Comparison of ENCODE assay signal across 20 cellular contexts in the genomic region with DNA sequence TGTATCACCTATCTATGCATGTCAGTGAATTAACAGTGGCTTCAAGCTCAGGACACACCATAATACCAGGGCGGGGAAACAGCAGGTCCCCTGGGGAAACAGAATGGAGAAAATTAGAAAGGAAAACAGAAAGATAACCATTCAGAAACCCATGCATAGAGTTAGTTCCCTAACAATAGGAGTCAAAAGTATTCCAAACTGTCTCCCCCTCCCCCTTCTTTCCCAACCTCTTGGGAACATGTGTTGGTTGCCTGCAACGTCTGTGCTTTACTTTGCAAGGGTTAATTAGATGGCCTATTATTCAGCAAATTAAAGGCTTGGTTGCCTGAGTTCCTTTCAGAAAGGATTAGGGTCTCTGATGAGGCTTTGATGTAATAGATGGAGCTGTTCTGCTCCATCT.
DNase-seq lines count a peak whose midpoint lies in the region; ATAC-seq and TF ChIP-seq lines count a peak whose summit lies in the region.
"Had no signal": no experiment of that assay in that cellular context is flagged by ENCODE, and none has a peak within 500 bp of the region (broad histone marks: within the 10 kb centered on the region; RNA-seq: fewer than 3 reads in every experiment).

No MANE protein-coding gene starts in this region.

- DNase-seq in H9 (no peak), NCI-H2227 treated with DMSO at 0.1 percent for 48 hours (lab: John Stamatoyannopoulos, UW) (peak; percentile 83), psoas muscle (no peak)
- no peak for DNase-seq in activated CD8-positive, alpha-beta memory T cell treated with anti-CD3 and anti-CD28 coated beads, Interleukin-2, amount 50 U/mL, for 4 hours
- DNase-seq: activated gamma-delta T cell, colonic mucosa, DMS79, immature natural killer cell, lower lobe of right lung, MG63, NCI-H446, Peyer's patch had no signal

- no peaks in the 10 kb centered on the region for H3K27me3 ChIP-seq in BLaER1 treated with 17β-estradiol and CSF1 and Interleukin-3, amounts not matched to agents 10 nM and 100 nM
- no peaks in the 10 kb centered on the region for H3K27me3 ChIP-seq in H9 (ENCODE audit: insufficient read depth, low read length)
- no peaks in the 10 kb centered on the region for H3K27me3 ChIP-seq in psoas muscle (ENCODE audit: insufficient read depth in 3 of 3, low read length in 2 of 3)
- H3K27me3 ChIP-seq: colonic mucosa, Peyer's patch, right atrium auricular region had no signal

- H3K4me2 ChIP-seq in BLaER1 treated with 17β-estradiol and CSF1 and Interleukin-3, amounts not matched to agents 10 nM and 100 nM, result peak overlapping the region; percentile 37 to 64 (median 54)
- H3K4me2 ChIP-seq in H9 (ENCODE audit: insufficient read depth, insufficient read length, low read length), result no peak overlapping the region

- no peaks in the 10 kb centered on the region for H3K79me1 ChIP-seq in H9 (ENCODE audit: insufficient read depth, low read depth, low read length, poor library complexity, severe bottlenecking)

- H2BK15ac ChIP-seq in H9 (ENCODE audit: low read depth, low read length), result no peak overlapping the region

- H2BK20ac ChIP-seq in H9 (ENCODE audit: low read depth, low read length, poor library complexity, severe bottlenecking), result no peak overlapping the region

- no peaks in the 10 kb centered on the region for H3K23me2 ChIP-seq in H9 (ENCODE audit: insufficient read length, low read depth, low read length, poor library complexity, severe bottlenecking)

- intact Hi-C loops in psoas muscle (cut with DNase I), result no loop called here

- peak overlapping the region; percentile 0 to 15; a peak in 2 of 5 replicates for H3K4me3 Mint-ChIP-seq in H9
- H3K4me3 Mint-ChIP-seq in brain, result peak overlapping the region in 1 of 5 experiments; percentile 10
- H3K4me3 Mint-ChIP-seq: B cell, neural crest cell had no signal

- H3K56ac ChIP-seq in H9 (ENCODE audit: insufficient read length, low read depth, low read length), result no peak overlapping the region

- WGBS in H9 (ENCODE audit: extremely low coverage, insufficient read length, low lambda C conversion rate), result no CpG with 5 or more reads among the region's 2 CpGs
- 39 to 53% (median 42%) methylated on average over 2 of the region's 2 CpGs for WGBS in psoas muscle, 3 donors

- H3K4me3 ChIP-seq in BLaER1 treated with 17β-estradiol and CSF1 and Interleukin-3, amounts not matched to agents 10 nM and 100 nM, result no peak overlapping the region
- H3K4me3 ChIP-seq in psoas muscle, result no peak overlapping the region
- H3K4me3 ChIP-seq: colonic mucosa, lower lobe of right lung, MG63, Peyer's patch, right atrium auricular region, thoracic aorta had no signal

- no peak overlapping the region for H3K14ac ChIP-seq in H9 (ENCODE audit: insufficient read depth, low read length)

- H3K18ac ChIP-seq in H9 (ENCODE audit: insufficient read length, low read depth, low read length), result no peak overlapping the region

- H2BK120ac ChIP-seq in H9 (ENCODE audit: low read depth, low read length, poor library complexity, severe bottlenecking), result no peak overlapping the region

- TF ChIP-seq CTCF in H9 (conservative IDR thresholded peaks at IDR 0.05), result no peak
- no peak for TF ChIP-seq CTCF in brain (conservative IDR thresholded peaks at IDR 0.05)
- no peak for TF ChIP-seq CTCF in psoas muscle (IDR thresholded peaks at IDR 0.05)

- H3K36me3 Mint-ChIP-seq in H9 (ENCODE audit: insufficient read depth in 1 of 3, low read depth in 3 of 3), result no peaks in the 10 kb centered on the region
- no peaks in the 10 kb centered on the region for H3K36me3 Mint-ChIP-seq in brain
- H3K36me3 Mint-ChIP-seq: immature natural killer cell had no signal

- no peaks in the 10 kb centered on the region for H3K79me2 ChIP-seq in H9 (ENCODE audit: insufficient read depth, low read length)

- H3K4me1 Mint-ChIP-seq in H9, result peaks cover 38 to 40% of the 10 kb centered on the region in 2 experiments
- H3K4me1 Mint-ChIP-seq in brain, result peaks cover 32% of the 10 kb centered on the region
- H3K4me1 Mint-ChIP-seq: B cell had no signal

- H3K23ac ChIP-seq in H9 (ENCODE audit: insufficient read length, low read depth, low read length), result no peak overlapping the region

- no peak overlapping the region for H4K8ac ChIP-seq in H9 (replicated peaks; ENCODE audit: insufficient read length, low read depth, low read length)

- no peak overlapping the region for H2BK5ac ChIP-seq in H9 (ENCODE audit: insufficient read length, low read length)

- no peaks in the 10 kb centered on the region for H3K36me3 ChIP-seq in BLaER1 treated with 17β-estradiol and CSF1 and Interleukin-3, amounts not matched to agents 10 nM and 100 nM
- no peaks in the 10 kb centered on the region for H3K36me3 ChIP-seq in psoas muscle (ENCODE audit: insufficient read depth in 1 of 2, low read depth in 1 of 2)
- H3K36me3 ChIP-seq: colonic mucosa, lower lobe of right lung, MG63, Peyer's patch, right atrium auricular region, thoracic aorta had no signal

- no peak overlapping the region for H3K9ac ChIP-seq in BLaER1 treated with 17β-estradiol and CSF1 and Interleukin-3, amounts not matched to agents 10 nM and 100 nM
- no peak overlapping the region for H3K9ac ChIP-seq in H9 (ENCODE audit: extremely low read depth, insufficient read length, low read length)

- no peak overlapping the region for H2AFZ ChIP-seq in H9 (ENCODE audit: low read length)

- ATAC-seq in GM19023 (IDR thresholded peaks at IDR 0.05; ENCODE audit: unreplicated experiment) (no peak), GM18517 (IDR thresholded peaks at IDR 0.05; ENCODE audit: unreplicated experiment) (no peak), psoas muscle (no peak)
- ATAC-seq: lower lobe of right lung had no signal

- H3K9me3 Mint-ChIP-seq in H9 (no peaks in the 10 kb centered on the region), brain (peaks cover 0 to 2% (median 0%) of the 10 kb centered on the region in 5 experiments)
- H3K9me3 Mint-ChIP-seq: immature natural killer cell, neural crest cell had no signal

- no peak overlapping the region for H3K27ac ChIP-seq in BLaER1 treated with 17β-estradiol and CSF1 and Interleukin-3, amounts not matched to agents 10 nM and 100 nM
- H3K27ac ChIP-seq in H9 (ENCODE audit: insufficient read length, low read depth, low read length) (no peak overlapping the region), psoas muscle (no peak overlapping the region)
- H3K27ac ChIP-seq: colonic mucosa, lower lobe of right lung, Peyer's patch, right atrium auricular region, thoracic aorta had no signal

- H3T11ph ChIP-seq in H9 (ENCODE audit: low read length), result no peak overlapping the region

- H2AK5ac ChIP-seq in H9 (ENCODE audit: insufficient read length, low read length), result no peak overlapping the region

- no peak overlapping the region for H3K4ac ChIP-seq in H9 (ENCODE audit: low read depth, low read length)

- H2BK12ac ChIP-seq in H9 (ENCODE audit: insufficient read length, low read depth, low read length), result no peak overlapping the region

- no peaks in the 10 kb centered on the region for H4K20me1 ChIP-seq in BLaER1 treated with 17β-estradiol and CSF1 and Interleukin-3, amounts not matched to agents 10 nM and 100 nM
- no peaks in the 10 kb centered on the region for H4K20me1 ChIP-seq in H9 (ENCODE audit: control insufficient read depth, insufficient read depth, insufficient read length)

- peaks cover 15 to 29% (median 24%) of the 10 kb centered on the region in 10 experiments for H3K4me1 ChIP-seq in BLaER1 treated with 17β-estradiol and CSF1 and Interleukin-3, amounts not matched to agents 10 nM and 100 nM
- H3K4me1 ChIP-seq in H9 (ENCODE audit: insufficient read depth, low read length), result peaks cover 14% of the 10 kb centered on the region; the same call in 1 of the 2 replicates
- H3K4me1 ChIP-seq in psoas muscle, result no peaks in the 10 kb centered on the region
- H3K4me1 ChIP-seq: colonic mucosa, lower lobe of right lung, Peyer's patch, right atrium auricular region had no signal

- H4K5ac ChIP-seq in H9 (ENCODE audit: insufficient read length, low read depth, low read length), result no peak overlapping the region

- H3K27ac Mint-ChIP-seq in H9, result peak overlapping the region; percentile 2 to 95 (median 30); a peak in 4 of 7 replicates
- peak overlapping the region in 4 of 5 experiments; percentile 13 to 73 (median 58) for H3K27ac Mint-ChIP-seq in brain
- H3K27ac Mint-ChIP-seq: B cell had no signal

- no peak overlapping the region for H4K91ac ChIP-seq in H9 (ENCODE audit: insufficient read length, low read depth, low read length)

- no peaks in the 10 kb centered on the region for H3K9me3 ChIP-seq in BLaER1 treated with 17β-estradiol and CSF1 and Interleukin-3, amounts not matched to agents 10 nM and 100 nM (replicated peaks in 1 of 11)
- H3K9me3 ChIP-seq in H9 (ENCODE audit: control insufficient read depth, low read depth, low read length), result no peaks in the 10 kb centered on the region
- no peaks in the 10 kb centered on the region for H3K9me3 ChIP-seq in psoas muscle
- H3K9me3 ChIP-seq: colonic mucosa, lower lobe of right lung, MG63, Peyer's patch, right atrium auricular region, thoracic aorta had no signal

- H3K27me3 Mint-ChIP-seq in H9 (ENCODE audit: low read depth), result no peaks in the 10 kb centered on the region
- peaks cover 7% of the 10 kb centered on the region for H3K27me3 Mint-ChIP-seq in brain
